13 cellular contexts compared by ENCODE assay signal in the genomic region with DNA sequence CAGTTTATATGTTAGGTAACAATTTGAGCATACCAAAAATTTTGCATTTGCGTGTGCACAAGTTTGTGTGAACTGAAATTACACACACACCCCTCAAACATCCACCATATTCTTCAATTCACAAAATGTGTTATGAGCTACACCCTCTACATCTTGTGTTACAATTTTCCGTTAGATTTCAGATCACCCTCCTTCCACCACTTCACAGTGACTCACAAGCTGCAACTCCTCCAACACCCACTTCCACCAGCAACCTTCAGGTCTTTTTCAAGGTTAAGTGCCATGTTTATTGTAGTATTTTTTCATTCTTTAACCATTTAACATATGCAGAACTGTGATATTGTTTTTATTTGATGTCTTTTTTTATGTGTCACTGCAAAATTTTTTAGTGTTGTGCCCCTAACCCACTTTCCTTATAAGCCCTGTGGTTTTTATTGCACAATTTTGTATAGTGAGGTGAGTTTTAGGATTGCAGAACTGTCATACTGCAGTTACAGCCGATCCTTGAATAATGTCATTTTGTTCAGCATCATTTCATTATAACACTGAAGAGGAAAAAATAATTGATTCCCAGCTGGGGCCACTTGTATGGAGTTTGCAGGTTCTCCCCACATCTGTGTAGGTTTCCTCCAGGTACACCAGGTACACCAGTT.
DNase-seq lines count a peak whose midpoint lies in the region; ATAC-seq and TF ChIP-seq lines count a peak whose summit lies in the region.
"Had no signal": no experiment of that assay in that cellular context is flagged by ENCODE, and none has a peak within 500 bp of the region (broad histone marks: within the 10 kb centered on the region; RNA-seq: fewer than 3 reads in every experiment).

No MANE protein-coding gene starts in this region.

- no peaks in the 10 kb centered on the region for H3K36me3 ChIP-seq in breast epithelium
- H3K36me3 ChIP-seq: Peyer's patch had no signal

- no peaks in the 10 kb centered on the region for H3K27me3 Mint-ChIP-seq in MCF 10A (ENCODE audit: insufficient read depth, unreplicated experiment)

- no peak overlapping the region for H3K4me3 ChIP-seq in breast epithelium
- H3K4me3 ChIP-seq: mucosa of descending colon, Peyer's patch had no signal

- BruUV-seq in MCF 10A (replicated peaks; lab: Mats Ljungman, UMichigan), result no TSS peak

- H3K4me1 ChIP-seq in breast epithelium, result no peaks in the 10 kb centered on the region
- H3K4me1 ChIP-seq: Peyer's patch had no signal

- peaks cover 7% of the 10 kb centered on the region for H3K4me1 Mint-ChIP-seq in MCF 10A (ENCODE audit: insufficient read depth, unreplicated experiment)
- H3K4me1 Mint-ChIP-seq in stimulated activated effector memory CD8-positive, alpha-beta T cell treated with anti-CD3 and anti-CD28 coated beads, Interleukin-12 subunit alpha, Interleukin-12 subunit beta, amount 100 ng/mL, for 72 hours, result peaks cover 45% of the 10 kb centered on the region

- POLR2A ChIA-PET in MCF 10A (lab: Yijun Ruan, JAX), result no interaction called here

- TF ChIP-seq CTCF in MCF 10A (IDR thresholded peaks at IDR 0.05; ENCODE audit: unreplicated experiment) (no peak), breast epithelium (IDR thresholded peaks at IDR 0.05) (no peak), omental fat pad (IDR thresholded peaks at IDR 0.05) (no peak)

- no peaks in the 10 kb centered on the region for H3K36me3 Mint-ChIP-seq in MCF 10A (ENCODE audit: insufficient read depth, unreplicated experiment)
- no peaks in the 10 kb centered on the region for H3K36me3 Mint-ChIP-seq in stimulated activated effector memory CD8-positive, alpha-beta T cell treated with anti-CD3 and anti-CD28 coated beads, Interleukin-12 subunit alpha, Interleukin-12 subunit beta, amount 100 ng/mL, for 72 hours

- H3K9me3 Mint-ChIP-seq in MCF 10A (ENCODE audit: unreplicated experiment), result no peaks in the 10 kb centered on the region
- H3K9me3 Mint-ChIP-seq in stimulated activated effector memory CD8-positive, alpha-beta T cell treated with anti-CD3 and anti-CD28 coated beads, Interleukin-12 subunit alpha, Interleukin-12 subunit beta, amount 100 ng/mL, for 72 hours, result no peaks in the 10 kb centered on the region

- no peak overlapping the region for H3K27ac Mint-ChIP-seq in MCF 10A (ENCODE audit: low read depth, unreplicated experiment)
- H3K27ac Mint-ChIP-seq in stimulated activated effector memory CD8-positive, alpha-beta T cell treated with anti-CD3 and anti-CD28 coated beads, Interleukin-12 subunit alpha, Interleukin-12 subunit beta, amount 100 ng/mL, for 72 hours, result no peak overlapping the region

- H3K27me3 ChIP-seq in breast epithelium, result no peaks in the 10 kb centered on the region
- H3K27me3 ChIP-seq: Peyer's patch had no signal

- CTCF ChIA-PET in MCF 10A (lab: Yijun Ruan, JAX), result interaction anchor here (0.6 to 2.3 kb wide), 6 partner anchors 88 to 432 kb away, joined by 3 to 13 read pairs (median 4); no protein-coding TSS in a partner anchor

- H3K27ac ChIP-seq in breast epithelium, result no peak overlapping the region
- peak overlapping the region; percentile 46 for H3K27ac ChIP-seq in caudate nucleus (ENCODE audit: low read depth, low read length)
- H3K27ac ChIP-seq: Peyer's patch had no signal

- no peak overlapping the region for H3K4me3 Mint-ChIP-seq in MCF 10A (ENCODE audit: unreplicated experiment)
- no peak overlapping the region for H3K4me3 Mint-ChIP-seq in stimulated activated effector memory CD8-positive, alpha-beta T cell treated with anti-CD3 and anti-CD28 coated beads, Interleukin-12 subunit alpha, Interleukin-12 subunit beta, amount 100 ng/mL, for 72 hours

- no peaks in the 10 kb centered on the region for H3K9me3 ChIP-seq in breast epithelium
- H3K9me3 ChIP-seq: mucosa of descending colon, Peyer's patch had no signal

- intact Hi-C loops in MCF 10A (cut with micrococcal nuclease), result loop anchor here (10.0 kb wide), 1 partner anchor 209 kb away; no protein-coding TSS in a partner anchor
- intact Hi-C loops in breast epithelium (cut with DNase I; ENCODE audit: low total_unique reads), result no loop called here

- peak; percentile 86 for ATAC-seq in stimulated activated effector memory CD8-positive, alpha-beta T cell treated with anti-CD3 and anti-CD28 coated beads, Interleukin-12 subunit alpha, Interleukin-12 subunit beta, amount 100 ng/mL, for 72 hours
- ATAC-seq in omental fat pad (ENCODE audit: low FRiP score), result no peak
- ATAC-seq: mucosa of descending colon had no signal

- no peak for TF ChIP-seq POLR2A in breast epithelium (IDR thresholded peaks at IDR 0.05)

- DNase-seq in MCF 10A (ENCODE audit: unreplicated experiment) (peak; percentile 26), breast epithelium (ENCODE audit: low spot score in 2 of 2) (no peak), NOMO-1 treated with DMSO at 0.1 percent for 48 hours (lab: John Stamatoyannopoulos, UW; ENCODE audit: unreplicated experiment) (peak; percentile 30), caudate nucleus (lab: John Stamatoyannopoulos, UW) (peak in 5 of 61 donors; percentile 8 to 62 (median 29)), NCI-H1436 (lab: John Stamatoyannopoulos, UW) (no peak), middle frontal gyrus (ENCODE audit: extremely low spot score, low spot score) (no peak), omental fat pad (ENCODE audit: low spot score) (no peak)
- DNase-seq in stimulated activated effector memory CD8-positive, alpha-beta T cell treated with anti-CD3 and anti-CD28 coated beads, Interleukin-12 subunit alpha, Interleukin-12 subunit beta, amount 100 ng/mL, for 72 hours (ENCODE audit: low spot score in 2 of 2), result no peak
- DNase-seq: effector CD8-positive, alpha-beta T cell; mucosa of descending colon; NCI-H1048; NCI-H226; Peyer's patch had no signal

Comparison
In these comparisons a context has a peak if more than half of its experiments do, and no peak if none do; other contexts are left out.
1. DNase-seq: peak in MCF 10A (single experiment) and NOMO-1 treated with DMSO at 0.1 percent for 48 hours (single experiment); none in breast epithelium (0 of 2), stimulated activated effector memory CD8-positive, alpha-beta T cell treated with anti-CD3 and anti-CD28 coated beads, Interleukin-12 subunit alpha, Interleukin-12 subunit beta, amount 100 ng/mL, for 72 hours (0 of 2), NCI-H1436 (single experiment), middle frontal gyrus (single experiment) and omental fat pad (single experiment).